In genomic region chr17:27597783-27598320, GRCh38 we compare ENCODE assay signal across 24 cellular contexts. TPM values are rescaled to one million over a fixed set of nuclear protein-coding genes. Genes with fewer than 3 reads are reported as not detected.
DNase-seq lines count a peak whose midpoint lies in the region; ATAC-seq, FAIRE-seq and TF ChIP-seq lines count a peak whose summit lies in the region.
"Had no signal": no experiment of that assay in that cellular context is flagged by ENCODE, and none has a peak within 500 bp of the region (broad histone marks: within the 10 kb centered on the region; RNA-seq: fewer than 3 reads in every experiment).

No MANE protein-coding gene starts in this region.

- no peak for TF ChIP-seq POLR2A in A549 (IDR thresholded peaks at IDR 0.05; ENCODE audit: low read length)
- TF ChIP-seq POLR2A in spleen (IDR thresholded peaks at IDR 0.05): no peak

- H3K36me3 ChIP-seq in SK-N-MC (ENCODE audit: insufficient read depth, low read length): peaks cover 30% of the 10 kb centered on the region
- H3K36me3 ChIP-seq in kidney (ENCODE audit: control insufficient read depth in 1 of 2, insufficient read depth in 2 of 2, low read length in 2 of 2): peaks cover 0 to 9% of the 10 kb centered on the region in 2 donors
- peaks cover 0 to 77% (median 34%) of the 10 kb centered on the region in 6 donors for H3K36me3 ChIP-seq in spleen

- no peak for TF ChIP-seq RAD21 in A549 (conservative IDR thresholded peaks at IDR 0.05 in 1 of 2, IDR thresholded peaks at IDR 0.05 in 1 of 2)

- intact Hi-C loops in kidney (cut with DNase I): loop anchor here (10.0 kb wide), 1 partner anchor 233 kb away; no protein-coding TSS in a partner anchor
- intact Hi-C loops in spleen (cut with DNase I; ENCODE audit: low total_unique reads): loop anchor here (10.0 kb wide), 1 partner anchor 143 kb away; the partner anchor contains the start of gene KSR1

- TF ChIP-seq EP300 in A549 (IDR thresholded peaks at IDR 0.05): no peak

- H3K9ac ChIP-seq in SK-N-MC (ENCODE audit: insufficient read length) (no peak overlapping the region), kidney (ENCODE audit: low read length in 2 of 2) (no peak overlapping the region)

- H3K27ac ChIP-seq in A549 (peak overlapping the region; percentile 23 to 69; a peak in 4 of 6 replicates), SK-N-MC (peak overlapping the region; percentile 21), kidney (ENCODE audit: low read depth in 2 of 2, low read length in 2 of 2) (no peak overlapping the region), spleen (no peak overlapping the region)
- H3K27ac ChIP-seq: Peyer's patch had no signal

- H3K4me3 ChIP-seq in A549: no peak overlapping the region
- no peak overlapping the region for H3K4me3 ChIP-seq in SK-N-MC
- H3K4me3 ChIP-seq in kidney (ENCODE audit: low read length in 2 of 2): no peak overlapping the region
- H3K4me3 ChIP-seq in spleen: no peak overlapping the region
- H3K4me3 ChIP-seq: Peyer's patch had no signal

- WGBS in A549 (ENCODE audit: missing lambda C conversion rate): 80% methylated on average over 5 of the region's 5 CpGs
- WGBS in spleen, 5 donors: 81 to 93% (median 90%) methylated on average over 3 to 5 of the region's 5 CpGs

- ATAC-seq in A549 (no peak), HG02642 (IDR thresholded peaks at IDR 0.05; ENCODE audit: poor library complexity, unreplicated experiment) (no peak)
- ATAC-seq: SK-N-SH treated with all-trans-retinoic acid at 6 μM for 48 hours had no signal

- H3K9me3 ChIP-seq in A549: no peaks in the 10 kb centered on the region
- no peaks in the 10 kb centered on the region for H3K9me3 ChIP-seq in SK-N-MC (ENCODE audit: low read depth, low read length)
- H3K9me3 ChIP-seq in kidney (ENCODE audit: control insufficient read depth in 1 of 2, low read length in 2 of 2): no peaks in the 10 kb centered on the region
- no peaks in the 10 kb centered on the region for H3K9me3 ChIP-seq in spleen
- H3K9me3 ChIP-seq: Peyer's patch had no signal

- H3K4me2 ChIP-seq in A549: no peak overlapping the region

- CTCF ChIA-PET in A549 (lab: Yijun Ruan, JAX): interaction anchor here (1.0 to 25.7 kb wide), 16 partner anchors 14 to 361 kb away, joined by 3 to 575 read pairs (median 18); partner anchors contain the start of gene KSR1

- no peak for DNase-seq in A549 (ENCODE audit: low read depth in 1 of 2, low spot score in 1 of 2)
- no peak for DNase-seq in SK-N-MC (ENCODE audit: low read depth, low spot score)
- peak; percentile 46 for DNase-seq in kidney
- peak; percentile 66 for DNase-seq in spleen
- DNase-seq in NOMO-1 treated with DMSO at 0.1 percent for 48 hours (lab: John Stamatoyannopoulos, UW; ENCODE audit: unreplicated experiment): no peak
- DNase-seq in cerebellar cortex (ENCODE audit: low spot score): no peak
- DNase-seq: Calu3, DND-41, HCEC 1CT, NCI-H1092, NCI-H1417 treated with DMSO at 0.1 percent for 48 hours, NCI-H1694 treated with DMSO at 0.1 percent for 48 hours, NCI-H2081, NCI-H2227 treated with DMSO at 0.1 percent for 48 hours, NCI-H69, OCI-M1, Peyer's patch, SIG-M5 had no signal

- H3K4me1 ChIP-seq in A549 (peaks cover 26% of the 10 kb centered on the region), kidney (ENCODE audit: control insufficient read depth in 1 of 2, insufficient read depth in 1 of 2, low read depth in 1 of 2, low read length in 2 of 2) (peaks cover 0 to 6% of the 10 kb centered on the region in 2 donors), spleen (peaks cover 0 to 28% (median 14%) of the 10 kb centered on the region in 6 donors)
- H3K4me1 ChIP-seq: Peyer's patch had no signal

- POLR2A ChIA-PET in A549 (lab: Yijun Ruan, JAX): interaction anchor here (1.2 kb wide), 1 partner anchor 103 kb away, joined by 3 read pairs; no protein-coding TSS in a partner anchor

- FAIRE-seq in A549 (lab: Jason Lieb, UNC) (no peak), kidney (lab: Jason Lieb, UNC) (no peak)
- FAIRE-seq: A204.1, GM12892, GM19239, H1 had no signal

- H3K27me3 ChIP-seq in spleen (replicated peaks in 1 of 7): no peaks in the 10 kb centered on the region
- H3K27me3 ChIP-seq: Peyer's patch had no signal

- TF ChIP-seq CTCF in A549 (IDR thresholded peaks at IDR 0.05): no peak
- TF ChIP-seq CTCF in kidney (IDR thresholded peaks at IDR 0.05; ENCODE audit: borderline replicate concordance, extremely low read depth, insufficient read depth): no peak
- no peak for TF ChIP-seq CTCF in spleen (IDR thresholded peaks at IDR 0.05 in 8 of 11, conservative IDR thresholded peaks at IDR 0.05 in 3 of 11)

TF ChIP-seq in A549, 52 proteins besides CTCF, POLR2A, EP300 and RAD21:
- TF ChIP-seq KDM1A (IDR thresholded peaks at IDR 0.05; ENCODE audit: low read depth): peak; percentile 71; the same call in 1 of the 2 replicates
- TF ChIP-seq SREBF2 (IDR thresholded peaks at IDR 0.05): no peak
- TF ChIP-seq PHF8 (IDR thresholded peaks at IDR 0.05; ENCODE audit: borderline replicate concordance, low read depth): no peak
- TF ChIP-seq ZNF302 (CRISPR knock-in tag; IDR thresholded peaks at IDR 0.05): no peak

RNA-seq across cellular contexts. Expression of gene LGALS9, which starts 33.1 kb away (rescaled TPM):
- polyA plus RNA-seq in A549 (2011; rRNA removed) (1.2 and 1.8 TPM in 2 replicates), A549 (2017; fragmentation: RNase III; extraction: RNeasy Plus Mini Kit Qiagen cat#74134 plus additional on column Dnase treatment) (1.3 to 1.6 TPM (median 1.5 TPM) in 3 replicates), kidney (ENCODE audit: insufficient read depth, low read depth, low replicate concordance) (16.4 TPM), spleen (100 to 1,000 TPM; 162 to 202 (median 198) TPM)
- 0.86 and 1.0 TPM in 2 replicates for polyA plus RNA-seq in A549 (2012; cell fraction: cytosol; rRNA removed)
- polyA plus RNA-seq in A549 (2012; cell fraction: nucleus; rRNA removed): 6.1 and 6.7 TPM in 2 replicates
- 2.7 and 4.3 TPM in 2 replicates for polyA minus RNA-seq in A549 (2011; rRNA and poly(A)+ RNA removed)
- total RNA-seq in kidney (50.8 TPM), spleen (100 to 1,000 TPM; 187 to 309 (median 252) TPM)

Comparison
In these comparisons a context has a peak if more than half of its experiments do, and no peak if none do; other contexts are left out.
1. DNase-seq: peak in kidney (single experiment) and spleen (single experiment); none in A549 (0 of 2), SK-N-MC (single experiment), NOMO-1 treated with DMSO at 0.1 percent for 48 hours (single experiment) and cerebellar cortex (single experiment).
2. H3K27ac ChIP-seq: peak in A549 (2 of 2) and SK-N-MC (single experiment); none in kidney (0 of 2) and spleen (0 of 8).